In the genomic region with DNA sequence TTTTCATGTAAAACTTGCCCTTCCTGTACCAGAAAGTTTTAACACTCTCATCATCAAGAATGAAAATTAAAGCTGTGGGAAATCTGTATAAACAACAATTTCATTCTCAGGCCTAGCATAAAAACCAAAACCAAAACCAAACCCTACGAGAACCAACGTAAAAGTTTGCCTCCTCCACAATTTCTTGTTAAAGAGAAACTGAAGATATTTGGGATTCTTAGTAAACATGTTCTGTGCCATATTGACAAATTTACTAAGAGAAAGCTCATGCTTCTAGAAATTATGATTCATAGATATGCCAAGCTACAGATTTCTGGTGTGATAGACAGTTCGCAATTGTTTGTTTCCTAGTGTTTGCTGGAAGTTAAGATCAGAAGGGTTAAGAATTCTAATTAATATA, we compare ENCODE assay signal across 17 cellular contexts.
"Had no signal": no experiment of that assay in that cellular context is flagged by ENCODE, and none has a peak within 500 bp of the region (broad histone marks: within the 10 kb centered on the region; RNA-seq: fewer than 3 reads in every experiment).

No MANE protein-coding gene starts in this region.

- H3K27ac Mint-ChIP-seq: activated CD4-positive, alpha-beta T cell treated with anti-CD3 and anti-CD28 coated beads, Interleukin-2, amount 10 ng/mL, durations not matched to agents 7 days and 5 days; activated naive CD8-positive, alpha-beta T cell; activated T-cell treated with anti-CD3 and anti-CD28 coated beads, Interleukin-2, amount 50 U/mL, for 72 hours; mesothelial cell of epicardium; neural progenitor cell; stimulated activated memory B cell treated with anti-CD40 and anti-IgM and Interleukin-4, amounts not matched to agents 10 μg/mL and 1 μg/mL and 100 μg/mL, for 72 hours; T-helper 2 cell treated with Interferon-gamma antibody and Interleukin-4, amounts not matched to agents 5 μg/mL and 100 μg/mL, for 36 hours had no signal

- H3K27me3 ChIP-seq: body of pancreas, colonic mucosa, foreskin keratinocyte, neural progenitor cell, pancreas had no signal

- H2AFZ ChIP-seq: neural progenitor cell had no signal

- ATAC-seq: activated T-cell treated with anti-CD3 and anti-CD28 coated beads, Interleukin-2, amount 50 U/mL, for 72 hours; body of pancreas; esophagus mucosa; foreskin keratinocyte; pancreas; stimulated activated memory B cell treated with anti-CD40 and anti-IgM and Interleukin-4, amounts not matched to agents 10 μg/mL and 1 μg/mL and 100 μg/mL, for 72 hours had no signal

- H3K4me1 ChIP-seq: body of pancreas, colonic mucosa, foreskin keratinocyte, neural progenitor cell, pancreas had no signal

- H3K27ac ChIP-seq: body of pancreas, colonic mucosa, foreskin keratinocyte, neural progenitor cell, pancreas had no signal

- H3K4me3 Mint-ChIP-seq: activated CD4-positive, alpha-beta T cell treated with anti-CD3 and anti-CD28 coated beads, Interleukin-2, amount 10 ng/mL, durations not matched to agents 7 days and 5 days; activated naive CD8-positive, alpha-beta T cell; activated T-cell treated with anti-CD3 and anti-CD28 coated beads, Interleukin-2, amount 50 U/mL, for 72 hours; mesothelial cell of epicardium; neural progenitor cell; stimulated activated memory B cell treated with anti-CD40 and anti-IgM and Interleukin-4, amounts not matched to agents 10 μg/mL and 1 μg/mL and 100 μg/mL, for 72 hours; T-helper 2 cell treated with Interferon-gamma antibody and Interleukin-4, amounts not matched to agents 5 μg/mL and 100 μg/mL, for 36 hours had no signal

- H3K27me3 Mint-ChIP-seq: activated CD4-positive, alpha-beta T cell treated with anti-CD3 and anti-CD28 coated beads, Interleukin-2, amount 10 ng/mL, durations not matched to agents 7 days and 5 days; activated naive CD8-positive, alpha-beta T cell; stimulated activated memory B cell treated with anti-CD40 and anti-IgM and Interleukin-4, amounts not matched to agents 10 μg/mL and 1 μg/mL and 100 μg/mL, for 72 hours had no signal

- DNase-seq: activated CD4-positive, alpha-beta T cell treated with anti-CD3 and anti-CD28 coated beads, Interleukin-2, amount 10 ng/mL, durations not matched to agents 7 days and 5 days; activated CD8-positive, alpha-beta memory T cell treated with anti-CD3 and anti-CD28 coated beads, Interleukin-2, amount 50 U/mL, for 48 hours; activated gamma-delta T cell treated with Interleukin-2 at 50 U/mL for 16 hours; activated T-cell treated with anti-CD3 and anti-CD28 coated beads, Interleukin-2, amount 50 U/mL, for 72 hours; amniotic stem cell; body of pancreas; caudate nucleus; colonic mucosa; foreskin keratinocyte; pancreas; stimulated activated CD4-positive, alpha-beta T cell treated with anti-CD3 and anti-CD28 coated beads, Interleukin-2, amount 100 ng/mL, for 48 hours had no signal

- H3K36me3 ChIP-seq: colonic mucosa, neural progenitor cell, pancreas had no signal

- H3K4me3 ChIP-seq: body of pancreas, colonic mucosa, neural progenitor cell, pancreas had no signal

- H3K4me1 Mint-ChIP-seq: activated CD4-positive, alpha-beta T cell treated with anti-CD3 and anti-CD28 coated beads, Interleukin-2, amount 10 ng/mL, durations not matched to agents 7 days and 5 days; neural progenitor cell; stimulated activated memory B cell treated with anti-CD40 and anti-IgM and Interleukin-4, amounts not matched to agents 10 μg/mL and 1 μg/mL and 100 μg/mL, for 72 hours had no signal

- H3K9me3 Mint-ChIP-seq: stimulated activated memory B cell treated with anti-CD40 and anti-IgM and Interleukin-4, amounts not matched to agents 10 μg/mL and 1 μg/mL and 100 μg/mL, for 72 hours had no signal

- H3K9ac ChIP-seq: neural progenitor cell had no signal

- H3K4me2 ChIP-seq: neural progenitor cell had no signal

- H3K36me3 Mint-ChIP-seq: activated naive CD8-positive, alpha-beta T cell; neural progenitor cell; stimulated activated memory B cell treated with anti-CD40 and anti-IgM and Interleukin-4, amounts not matched to agents 10 μg/mL and 1 μg/mL and 100 μg/mL, for 72 hours had no signal

- H3K9me3 ChIP-seq: body of pancreas, colonic mucosa, pancreas had no signal
